Comparison of ENCODE assay signal across 14 cellular contexts in genomic region chr15:63517202-63517601, GRCh38. TPM values are rescaled to one million over a fixed set of nuclear protein-coding genes. Genes with fewer than 3 reads are reported as not detected.
A peak's percentile ranks its signal among the peaks of the same experiment; 100 is the strongest.
DNase-seq lines count a peak whose midpoint lies in the region; ATAC-seq and TF ChIP-seq lines count a peak whose summit lies in the region.
"Had no signal": no experiment of that assay in that cellular context is flagged by ENCODE, and none has a peak within 500 bp of the region (broad histone marks: within the 10 kb centered on the region; RNA-seq: fewer than 3 reads in every experiment).

No MANE protein-coding gene starts in this region.

- peaks cover 100% of the 10 kb centered on the region for H3K4me1 ChIP-seq in CD4-positive, alpha-beta memory T cell (ENCODE audit: insufficient read depth, low read length)
- H3K4me1 ChIP-seq in IMR-90 (ENCODE audit: control insufficient read depth, insufficient read depth, low read length) = peaks cover 13% of the 10 kb centered on the region
- H3K4me1 ChIP-seq in mesendoderm (ENCODE audit: control insufficient read depth, low read depth, low read length) = peaks cover 3% of the 10 kb centered on the region

- in situ Hi-C loops in IMR-90 (cut with MboI; ENCODE audit: low sequenced_read_pairs) = no loop called here

- no peak overlapping the region for H4K91ac ChIP-seq in IMR-90 (ENCODE audit: insufficient read depth, low read depth, low read length)

- peaks cover 36% of the 10 kb centered on the region for H4K20me1 ChIP-seq in IMR-90 (ENCODE audit: insufficient read depth, low read length)

- H3K56ac ChIP-seq in IMR-90 (ENCODE audit: extremely low read depth, insufficient read depth, low read length) (no peak overlapping the region), mesendoderm (ENCODE audit: low read length) (no peak overlapping the region)

- H3K27me3 Mint-ChIP-seq in CD4-positive, alpha-beta memory T cell = no peaks in the 10 kb centered on the region
- no peaks in the 10 kb centered on the region for H3K27me3 Mint-ChIP-seq in T-helper 17 cell

- no peak overlapping the region for H2AK9ac ChIP-seq in IMR-90 (replicated peaks; ENCODE audit: low read depth, low read length, poor library complexity)

- no peak for DNase-seq in CD4-positive, alpha-beta memory T cell
- DNase-seq in IMR-90 (no peak), T-helper 17 cell (no peak), mesendoderm (no peak), GM03348 (ENCODE audit: low spot score) (no peak), DMS79 (lab: John Stamatoyannopoulos, UW) (no peak), EL (no peak)
- DNase-seq in stimulated activated CD4-positive, alpha-beta T cell treated with anti-CD3 and anti-CD28 coated beads, Interleukin-4, amount 100 ng/mL, for 4 hours = no peak
- DNase-seq: activated naive CD4-positive, alpha-beta T cell; mucosa of descending colon; NCI-H2171 treated with DMSO at 0.1 percent for 48 hours had no signal

- H3K27me3 ChIP-seq in CD4-positive, alpha-beta memory T cell (ENCODE audit: insufficient read depth, low read length) = no peaks in the 10 kb centered on the region
- H3K27me3 ChIP-seq in IMR-90 (ENCODE audit: control insufficient read depth, insufficient read depth, low read length) (no peaks in the 10 kb centered on the region), mesendoderm (ENCODE audit: insufficient read depth, low read length, poor library complexity) (no peaks in the 10 kb centered on the region)
- H3K27me3 ChIP-seq: right atrium auricular region, suprapubic skin had no signal

- H3K18ac ChIP-seq in IMR-90 (ENCODE audit: low read depth, low read length) (no peak overlapping the region), mesendoderm (ENCODE audit: low read length) (peak overlapping the region; percentile 18)

- H3K9me3 Mint-ChIP-seq in CD4-positive, alpha-beta memory T cell = no peaks in the 10 kb centered on the region

- no peak overlapping the region for H2BK120ac ChIP-seq in IMR-90 (ENCODE audit: low read depth, low read length)
- no peak overlapping the region for H2BK120ac ChIP-seq in mesendoderm (ENCODE audit: low read depth, low read length)

- POLR2A ChIA-PET in CD4-positive, alpha-beta memory T cell (lab: Charles Lee; ENCODE audit: partially characterized antibody) = interaction anchor here (1.1 to 2.5 kb wide), 6 partner anchors 9 to 38 kb away, joined by 4 to 10 read pairs (median 6); no protein-coding TSS in a partner anchor
- POLR2A ChIA-PET in IMR-90 (lab: Charles Lee; ENCODE audit: unreplicated experiment) = no interaction called here

- no peak overlapping the region for H3K4me2 ChIP-seq in IMR-90 (ENCODE audit: low read depth, low read length)
- H3K4me2 ChIP-seq in mesendoderm (ENCODE audit: low read length) = no peak overlapping the region

- no peak overlapping the region for H3K4me3 ChIP-seq in CD4-positive, alpha-beta memory T cell (ENCODE audit: low read length in 2 of 2)
- H3K4me3 ChIP-seq in IMR-90 (ENCODE audit: insufficient read depth, low read depth, low read length) (no peak overlapping the region), mesendoderm (ENCODE audit: low read length) (no peak overlapping the region)
- H3K4me3 ChIP-seq: mucosa of descending colon, right atrium auricular region, suprapubic skin had no signal

- no peak overlapping the region for H2BK20ac ChIP-seq in IMR-90 (ENCODE audit: low read depth, low read length)

- TF ChIP-seq POLR2A in IMR-90 (IDR thresholded peaks at IDR 0.05; ENCODE audit: low read depth, low read length) = no peak

- H3K9me3 ChIP-seq in CD4-positive, alpha-beta memory T cell (ENCODE audit: control insufficient read depth in 1 of 2, low read length in 2 of 2) = no peaks in the 10 kb centered on the region
- H3K9me3 ChIP-seq in IMR-90 (ENCODE audit: control insufficient read depth, insufficient read depth, low read length) = no peaks in the 10 kb centered on the region
- H3K9me3 ChIP-seq in T-helper 17 cell (ENCODE audit: control insufficient read depth, low read length, poor library complexity, severe bottlenecking) = no peaks in the 10 kb centered on the region
- H3K9me3 ChIP-seq: mucosa of descending colon, right atrium auricular region, suprapubic skin had no signal

- no peak overlapping the region for H4K8ac ChIP-seq in IMR-90 (ENCODE audit: low read depth in 2 of 2, low read length in 2 of 2)
- H4K8ac ChIP-seq in mesendoderm (ENCODE audit: low read depth, low read length) = no peak overlapping the region

- H3K36me3 ChIP-seq in CD4-positive, alpha-beta memory T cell (ENCODE audit: insufficient read depth, low read length) = no peaks in the 10 kb centered on the region
- H3K36me3 ChIP-seq in IMR-90 (ENCODE audit: control insufficient read depth, insufficient read depth, low read length) = no peaks in the 10 kb centered on the region
- H3K36me3 ChIP-seq in mesendoderm (ENCODE audit: control insufficient read depth, insufficient read depth, low read length) = no peaks in the 10 kb centered on the region
- H3K36me3 ChIP-seq: right atrium auricular region, suprapubic skin had no signal

- H3K27ac Mint-ChIP-seq in CD4-positive, alpha-beta memory T cell = peak overlapping the region; percentile 63 to 87 (median 70)
- H3K27ac Mint-ChIP-seq in T-helper 17 cell = peak overlapping the region; percentile 96

- peaks cover 62 to 97% (median 85%) of the 10 kb centered on the region in 4 donors for H3K4me1 Mint-ChIP-seq in CD4-positive, alpha-beta memory T cell
- H3K4me1 Mint-ChIP-seq in T-helper 17 cell = peaks cover 59% of the 10 kb centered on the region

- intact Hi-C loops in CD4-positive, alpha-beta memory T cell (cut with micrococcal nuclease) = no loop called here
- intact Hi-C loops in IMR-90 (cut with micrococcal nuclease) = no loop called here

- H3K9ac ChIP-seq in IMR-90 (ENCODE audit: low read depth, low read length) = no peak overlapping the region
- H3K9ac ChIP-seq in mesendoderm (ENCODE audit: low read length) = no peak overlapping the region

- ATAC-seq in IMR-90 (ENCODE audit: low read depth) = no peak
- ATAC-seq in T-helper 17 cell = peak; percentile 22
- ATAC-seq: Right ventricle myocardium inferior had no signal

- peak overlapping the region in 7 of 8 donors; percentile 51 to 79 (median 66) for H3K4me3 Mint-ChIP-seq in CD4-positive, alpha-beta memory T cell
- peak overlapping the region; percentile 84 for H3K4me3 Mint-ChIP-seq in T-helper 17 cell

- H3K79me1 ChIP-seq in IMR-90 (ENCODE audit: low read depth in 1 of 2, low read length in 2 of 2) (peaks cover 23 to 68% of the 10 kb centered on the region in 2 experiments), mesendoderm (ENCODE audit: low read length) (peaks cover 9% of the 10 kb centered on the region)

- H2AFZ ChIP-seq in IMR-90 (replicated peaks; ENCODE audit: low read length, poor library complexity) = no peak overlapping the region

- no peak overlapping the region for H4K5ac ChIP-seq in IMR-90 (ENCODE audit: low read depth, low read length)
- H4K5ac ChIP-seq in mesendoderm (ENCODE audit: low read length) = no peak overlapping the region

- H3K36me3 Mint-ChIP-seq in CD4-positive, alpha-beta memory T cell = peaks cover 0 to 3% of the 10 kb centered on the region in 2 donors
- H3K36me3 Mint-ChIP-seq in T-helper 17 cell (ENCODE audit: low read depth) = peaks cover 2% of the 10 kb centered on the region

- TF ChIP-seq RAD21 in IMR-90 (IDR thresholded peaks at IDR 0.05; ENCODE audit: low read length) = no peak

- peaks cover 7% of the 10 kb centered on the region for H3K79me2 ChIP-seq in mesendoderm (ENCODE audit: control insufficient read depth, insufficient read depth, low read length)

- H3K9me1 ChIP-seq in IMR-90 (ENCODE audit: insufficient read depth, low read length) = peaks cover 7% of the 10 kb centered on the region; the same call in 1 of the 2 replicates

- no peak overlapping the region for H3K4ac ChIP-seq in IMR-90 (ENCODE audit: low read depth, low read length)
- no peak overlapping the region for H3K4ac ChIP-seq in mesendoderm (ENCODE audit: low read depth, low read length)

- BruUV-seq in IMR-90 (replicated peaks; lab: Mats Ljungman, UMichigan) = no TSS peak

- H3K23ac ChIP-seq in IMR-90 (ENCODE audit: low read depth, low read length) = no peak overlapping the region
- H3K23ac ChIP-seq in mesendoderm (ENCODE audit: low read length) = no peak overlapping the region

- no peak overlapping the region for H2BK15ac ChIP-seq in IMR-90 (ENCODE audit: low read depth, low read length)
- no peak overlapping the region for H2BK15ac ChIP-seq in mesendoderm (replicated peaks; ENCODE audit: low read depth)

- CTCF ChIA-PET in CD4-positive, alpha-beta memory T cell (lab: Charles Lee; ENCODE audit: partially characterized antibody) = interaction anchor here (0.7 to 1.7 kb wide), 5 partner anchors 9 to 82 kb away, joined by 3 to 8 read pairs (median 6); no protein-coding TSS in a partner anchor
- CTCF ChIA-PET in IMR-90 (lab: Yijun Ruan, JAX) = no interaction called here

- H3K14ac ChIP-seq in IMR-90 (replicated peaks; ENCODE audit: low read depth, low read length) = no peak overlapping the region

- dilution Hi-C loops in IMR-90 (cut with HindIII; ENCODE audit: low sequenced_read_pairs, unreplicated experiment) = no loop called here

- no peak overlapping the region for H2BK5ac ChIP-seq in IMR-90 (ENCODE audit: low read depth, low read length, poor library complexity, severe bottlenecking)
- H2BK5ac ChIP-seq in mesendoderm (ENCODE audit: low read length) = no peak overlapping the region

- H2AK5ac ChIP-seq in IMR-90 (ENCODE audit: low read depth, low read length) (peak overlapping the region; percentile 48; the same call in 1 of the 2 replicates), mesendoderm (ENCODE audit: low read length) (no peak overlapping the region)

- TF ChIP-seq CTCF in IMR-90 (conservative IDR thresholded peaks at IDR 0.05; ENCODE audit: low read depth, low read length) = no peak

- H3K27ac ChIP-seq in CD4-positive, alpha-beta memory T cell (ENCODE audit: low read depth, low read length) = peak overlapping the region; percentile 28
- H3K27ac ChIP-seq in IMR-90 (ENCODE audit: insufficient read depth, low read length) (no peak overlapping the region), mesendoderm (ENCODE audit: low read depth, low read length) (peak overlapping the region; percentile 62)
- H3K27ac ChIP-seq: right atrium auricular region, suprapubic skin had no signal

TF ChIP-seq in IMR-90, 13 proteins besides CTCF, POLR2A, EP300 and RAD21 (continues in another document):
- TF ChIP-seq MAZ (IDR thresholded peaks at IDR 0.05; ENCODE audit: borderline replicate concordance, low read depth, low read length) = no peak
- no peak for TF ChIP-seq SMC3 (IDR thresholded peaks at IDR 0.05; ENCODE audit: low read depth, low read length)
- no peak for TF ChIP-seq RCOR1 (IDR thresholded peaks at IDR 0.05; ENCODE audit: insufficient replicate concordance, low read length)
- no peak for TF ChIP-seq FOS (IDR thresholded peaks at IDR 0.05; ENCODE audit: low read depth, low read length)
- TF ChIP-seq NFE2L2 (IDR thresholded peaks at IDR 0.05; ENCODE audit: low read depth, low read length) = no peak

RNA-seq across cellular contexts. Expression of gene USP3, which starts 12.8 kb away (rescaled TPM):
- 100 to 1,000 TPM; 148 to 159 TPM for total RNA-seq in CD4-positive, alpha-beta memory T cell
- polyA plus RNA-seq in CD4-positive, alpha-beta memory T cell = 10 to 100 TPM; 61.6 to 76.1 TPM
- 46.7 and 52.3 TPM in 2 replicates for total RNA-seq in IMR-90 (2012; rRNA removed)
- 13.7 and 17.3 TPM in 2 replicates for polyA plus RNA-seq in IMR-90 (2012; rRNA removed)
- 6.2 and 15.2 TPM in 2 replicates for polyA plus RNA-seq in IMR-90 (2012; cell fraction: cytosol; rRNA removed)
- 23.8 and 84.1 TPM in 2 replicates for polyA plus RNA-seq in IMR-90 (2012; cell fraction: nucleus; rRNA removed; ENCODE audit: low replicate concordance)
- 100 to 1,000 TPM; 219 to 288 TPM for total RNA-seq in T-helper 17 cell
- 10.3 TPM for polyA plus RNA-seq in mesendoderm (2013, experiment 1 of 2)
- 9.1 TPM for polyA plus RNA-seq in mesendoderm (2013, experiment 2 of 2)
